ENCODE assay signal across 11 cellular contexts in genomic region chr14:93045965-93046695, GRCh38.
DNase-seq lines count a peak whose midpoint lies in the region; ATAC-seq and TF ChIP-seq lines count a peak whose summit lies in the region.
"Had no signal": no experiment of that assay in that cellular context is flagged by ENCODE, and none has a peak within 500 bp of the region (broad histone marks: within the 10 kb centered on the region; RNA-seq: fewer than 3 reads in every experiment).

No MANE protein-coding gene starts in this region.

- WGBS in right cardiac atrium, result 70% methylated on average over 15 of the region's 15 CpGs
- WGBS in transverse colon (ENCODE audit: low coverage in 1 of 2), 2 donors, result 61% methylated on average over 15 of the region's 15 CpGs; no CpG with 5 or more reads in 1 of the 2 donors
- WGBS in body of pancreas, 2 donors, result 83 to 93% methylated on average over 15 of the region's 15 CpGs

- H3K9ac ChIP-seq in MM.1S (ENCODE audit: low read length), result no peak overlapping the region

- H2AFZ ChIP-seq in MM.1S (ENCODE audit: low read length), result no peak overlapping the region

- H3K4me1 Mint-ChIP-seq in activated naive CD8-positive, alpha-beta T cell treated with anti-CD3 and anti-CD28 coated beads, Interleukin-2, amount 10 ng/mL, durations not matched to agents 7 days and 5 days, result peaks cover 42% of the 10 kb centered on the region

- in situ Hi-C loops in transverse colon (cut with MboI; ENCODE audit: low pct_ligation_motif_present in 1 of 4, low pct_unique_long_range_greater_than_20kb in 1 of 4, low sequenced_read_pairs in 3 of 4), result no loop called here

- H3F3A ChIP-seq in MM.1S (ENCODE audit: insufficient read depth, low read length), result no peaks in the 10 kb centered on the region

- H3K4me3 Mint-ChIP-seq in activated naive CD8-positive, alpha-beta T cell treated with anti-CD3 and anti-CD28 coated beads, Interleukin-2, amount 10 ng/mL, durations not matched to agents 7 days and 5 days, result no peak overlapping the region

- H3K9me3 Mint-ChIP-seq in activated naive CD8-positive, alpha-beta T cell treated with anti-CD3 and anti-CD28 coated beads, Interleukin-2, amount 10 ng/mL, durations not matched to agents 7 days and 5 days, result no peaks in the 10 kb centered on the region

- H3K27me3 ChIP-seq in right cardiac atrium (ENCODE audit: control insufficient read depth, insufficient read depth) (no peaks in the 10 kb centered on the region), transverse colon (no peaks in the 10 kb centered on the region), body of pancreas (no peaks in the 10 kb centered on the region), MM.1S (replicated peaks; ENCODE audit: insufficient read depth, low read length) (no peaks in the 10 kb centered on the region)

- no peak overlapping the region for H3K4me2 ChIP-seq in MM.1S (ENCODE audit: low read depth, low read length)

- no peaks in the 10 kb centered on the region for H3K36me3 ChIP-seq in transverse colon
- no peaks in the 10 kb centered on the region for H3K36me3 ChIP-seq in body of pancreas (replicated peaks in 1 of 2; ENCODE audit: insufficient read depth in 1 of 2, low read depth in 2 of 2)
- no peaks in the 10 kb centered on the region for H3K36me3 ChIP-seq in MM.1S (replicated peaks; ENCODE audit: insufficient read depth, low read length)

- H3K36me3 Mint-ChIP-seq in activated naive CD8-positive, alpha-beta T cell treated with anti-CD3 and anti-CD28 coated beads, Interleukin-2, amount 10 ng/mL, durations not matched to agents 7 days and 5 days, result peaks cover 19% of the 10 kb centered on the region

- H3K27me3 Mint-ChIP-seq in activated naive CD8-positive, alpha-beta T cell treated with anti-CD3 and anti-CD28 coated beads, Interleukin-2, amount 10 ng/mL, durations not matched to agents 7 days and 5 days, result no peaks in the 10 kb centered on the region

- H3K4me1 ChIP-seq in right cardiac atrium (ENCODE audit: control insufficient read depth, insufficient read depth, low read length) (peaks cover 35% of the 10 kb centered on the region), transverse colon (peaks cover 87 to 100% (median 96%) of the 10 kb centered on the region in 4 donors), body of pancreas (peaks cover 82% of the 10 kb centered on the region), MM.1S (ENCODE audit: low read length) (no peaks in the 10 kb centered on the region)

- TF ChIP-seq POLR2A in transverse colon (IDR thresholded peaks at IDR 0.05), result no peak
- TF ChIP-seq POLR2A in body of pancreas (IDR thresholded peaks at IDR 0.05), result no peak

- H3K9me3 ChIP-seq in right cardiac atrium (ENCODE audit: control insufficient read depth, low read length), result no peaks in the 10 kb centered on the region
- H3K9me3 ChIP-seq in transverse colon, result no peaks in the 10 kb centered on the region
- no peaks in the 10 kb centered on the region for H3K9me3 ChIP-seq in body of pancreas
- H3K9me3 ChIP-seq in MM.1S (replicated peaks; ENCODE audit: insufficient read depth, low read length), result no peaks in the 10 kb centered on the region

- H3K27ac ChIP-seq in right cardiac atrium (ENCODE audit: low read length) (peak overlapping the region; percentile 74), transverse colon (peak overlapping the region; percentile 86 to 90 (median 88)), body of pancreas (no peak overlapping the region), MM.1S (ENCODE audit: low read length) (no peak overlapping the region)
- H3K27ac ChIP-seq: VCaP had no signal

- H3K79me2 ChIP-seq in MM.1S (ENCODE audit: low read length), result no peaks in the 10 kb centered on the region

- H3K27ac Mint-ChIP-seq in activated naive CD8-positive, alpha-beta T cell treated with anti-CD3 and anti-CD28 coated beads, Interleukin-2, amount 10 ng/mL, durations not matched to agents 7 days and 5 days, result peak overlapping the region; percentile 72

- no peak for DNase-seq in Right ventricle myocardium superior
- no peak for DNase-seq in Right ventricle myocardium inferior (ENCODE audit: missing footprints)
- no peak for DNase-seq in activated naive CD8-positive, alpha-beta T cell treated with anti-CD3 and anti-CD28 coated beads, Interleukin-2, amount 10 ng/mL, durations not matched to agents 7 days and 5 days
- peak in 2 of 3 donors; percentile 34 to 41 for DNase-seq in right cardiac atrium
- no peak for DNase-seq in transverse colon
- DNase-seq in T-helper 1 cell, result no peak
- no peak for DNase-seq in body of pancreas
- DNase-seq in MM.1S, result no peak
- DNase-seq: NCI-H2081; stimulated activated naive CD8-positive, alpha-beta T cell treated with anti-CD3 and anti-CD28 coated beads, Interleukin-15, Interleukin-2, amounts not matched to agents 100 U/mL and 50 U/mL, for 24 hours had no signal

- H3K9me2 ChIP-seq in MM.1S (replicated peaks; ENCODE audit: insufficient read depth, low read length), result no peaks in the 10 kb centered on the region

- POLR2A ChIA-PET in activated naive CD8-positive, alpha-beta T cell treated with anti-CD3 and anti-CD28 coated beads, Interleukin-2, amount 10 ng/mL, durations not matched to agents 7 days and 5 days (lab: Charles Lee), result no interaction called here

- H3K4me3 ChIP-seq in right cardiac atrium (ENCODE audit: low read length), result no peak overlapping the region
- no peak overlapping the region for H3K4me3 ChIP-seq in transverse colon
- no peak overlapping the region for H3K4me3 ChIP-seq in body of pancreas
- no peak overlapping the region for H3K4me3 ChIP-seq in MM.1S (ENCODE audit: low read length)

- TF ChIP-seq CTCF in transverse colon (IDR thresholded peaks at IDR 0.05), result no peak
- TF ChIP-seq CTCF in body of pancreas (IDR thresholded peaks at IDR 0.05), result no peak
- no peak for TF ChIP-seq CTCF in MM.1S (IDR thresholded peaks at IDR 0.05; ENCODE audit: low read length)

- intact Hi-C loops in Right ventricle myocardium superior (cut with DNase I) (no loop called here), Right ventricle myocardium inferior (cut with DNase I) (no loop called here), right cardiac atrium (cut with DNase I) (no loop called here), transverse colon (cut with DNase I; ENCODE audit: low total_unique reads) (no loop called here), body of pancreas (cut with DNase I) (no loop called here)

- ATAC-seq in Right ventricle myocardium superior (ENCODE audit: poor library complexity) (peak; percentile 3), Right ventricle myocardium inferior (no peak), right cardiac atrium (peak; percentile 7 to 9), body of pancreas (no peak)
- ATAC-seq in activated naive CD8-positive, alpha-beta T cell treated with anti-CD3 and anti-CD28 coated beads, Interleukin-2, amount 10 ng/mL, durations not matched to agents 7 days and 5 days (ENCODE audit: low read depth), result no peak
- ATAC-seq: stimulated activated naive CD8-positive, alpha-beta T cell treated with anti-CD3 and anti-CD28 coated beads, Interleukin-15, Interleukin-2, amounts not matched to agents 100 U/mL and 50 U/mL, for 24 hours had no signal

- no peaks in the 10 kb centered on the region for H4K20me1 ChIP-seq in MM.1S (ENCODE audit: insufficient read depth, low read length)

- TF ChIP-seq EP300 in transverse colon (IDR thresholded peaks at IDR 0.05; ENCODE audit: low read depth), result no peak

Comparison
In these comparisons a context has a peak if more than half of its experiments do, and no peak if none do; other contexts are left out.
1. ATAC-seq: peak in Right ventricle myocardium superior (single experiment) and right cardiac atrium (2 of 2); none in Right ventricle myocardium inferior (single experiment), activated naive CD8-positive, alpha-beta T cell treated with anti-CD3 and anti-CD28 coated beads, Interleukin-2, amount 10 ng/mL, durations not matched to agents 7 days and 5 days (single experiment) and body of pancreas (single experiment).
2. DNase-seq: peak in right cardiac atrium (2 of 3); none in Right ventricle myocardium superior (single experiment), Right ventricle myocardium inferior (single experiment), activated naive CD8-positive, alpha-beta T cell treated with anti-CD3 and anti-CD28 coated beads, Interleukin-2, amount 10 ng/mL, durations not matched to agents 7 days and 5 days (single experiment), transverse colon (single experiment), T-helper 1 cell (0 of 5), body of pancreas (0 of 4) and MM.1S (single experiment).
3. H3K27ac ChIP-seq: peak in right cardiac atrium (single experiment) and transverse colon (4 of 4); none in body of pancreas (0 of 4) and MM.1S (single experiment).